In the genomic region with DNA sequence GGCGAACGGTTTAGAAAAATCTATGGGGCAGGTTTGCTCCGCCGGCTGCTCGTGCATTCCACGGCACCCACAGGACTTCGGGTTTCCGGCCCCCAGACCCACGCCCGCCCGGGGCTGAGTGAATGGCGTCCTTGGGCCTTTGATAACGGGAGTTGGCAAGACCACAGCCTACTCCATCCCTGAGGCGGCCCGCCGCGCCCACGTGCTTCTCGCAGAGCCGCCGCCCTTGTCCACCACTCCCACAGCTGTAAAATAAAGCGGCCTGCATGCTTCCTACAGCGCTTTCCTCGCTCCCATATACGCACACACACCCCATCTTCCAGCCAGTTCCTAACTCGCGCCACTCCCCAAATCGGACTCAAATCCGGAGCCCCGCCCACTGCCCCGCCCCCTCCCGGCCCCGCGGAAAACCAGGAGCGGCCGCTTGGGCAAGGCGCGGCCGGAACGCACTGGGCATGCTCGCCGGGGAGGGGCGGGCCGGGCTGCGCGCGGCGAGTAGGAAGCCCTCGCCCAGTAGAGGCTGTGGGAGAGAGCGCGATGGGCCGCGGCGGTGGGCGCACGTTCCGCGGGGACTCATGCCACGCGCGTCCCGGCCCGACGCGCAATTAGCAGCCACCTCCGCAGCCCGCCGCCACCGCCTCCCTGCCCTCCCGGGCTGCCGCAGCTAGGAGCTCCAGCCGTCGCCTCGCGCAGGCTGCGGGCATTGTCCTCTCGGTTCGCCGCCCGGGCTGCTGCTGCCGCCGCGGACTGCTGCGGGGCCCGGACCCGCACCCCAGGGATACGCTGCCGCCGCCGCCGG, we compare ENCODE assay signal across 1 cellular context.
TF ChIP-seq lines count a peak whose summit lies in the region.

Gene RAP2B (plus strand): TSS at position 513 of the 799 bp plus-strand sequence. CDS start 468 bp downstream, outside the sequence.

TF ChIP-seq in HepG2, 621 proteins besides CTCF, POLR2A, EP300 and RAD21 (continued from another document and continues in another):
- TF ChIP-seq, protein P1, sequence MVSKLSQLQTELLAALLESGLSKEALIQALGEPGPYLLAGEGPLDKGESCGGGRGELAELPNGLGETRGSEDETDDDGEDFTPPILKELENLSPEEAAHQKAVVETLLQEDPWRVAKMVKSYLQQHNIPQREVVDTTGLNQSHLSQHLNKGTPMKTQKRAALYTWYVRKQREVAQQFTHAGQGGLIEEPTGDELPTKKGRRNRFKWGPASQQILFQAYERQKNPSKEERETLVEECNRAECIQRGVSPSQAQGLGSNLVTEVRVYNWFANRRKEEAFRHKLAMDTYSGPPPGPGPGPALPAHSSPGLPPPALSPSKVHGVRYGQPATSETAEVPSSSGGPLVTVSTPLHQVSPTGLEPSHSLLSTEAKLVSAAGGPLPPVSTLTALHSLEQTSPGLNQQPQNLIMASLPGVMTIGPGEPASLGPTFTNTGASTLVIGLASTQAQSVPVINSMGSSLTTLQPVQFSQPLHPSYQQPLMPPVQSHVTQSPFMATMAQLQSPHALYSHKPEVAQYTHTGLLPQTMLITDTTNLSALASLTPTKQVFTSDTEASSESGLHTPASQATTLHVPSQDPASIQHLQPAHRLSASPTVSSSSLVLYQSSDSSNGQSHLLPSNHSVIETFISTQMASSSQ (IDR thresholded peaks at IDR 0.05; ENCODE audit: low read depth), result no peak
- TF ChIP-seq, protein P1 (CRISPR knock-in tag; IDR thresholded peaks at IDR 0.05; ENCODE audit: borderline replicate concordance), result peak; percentile 81
- TF ChIP-seq NAIF1 (CRISPR knock-in tag; IDR thresholded peaks at IDR 0.05; ENCODE audit: borderline replicate concordance), result no peak
- TF ChIP-seq, protein P2, sequence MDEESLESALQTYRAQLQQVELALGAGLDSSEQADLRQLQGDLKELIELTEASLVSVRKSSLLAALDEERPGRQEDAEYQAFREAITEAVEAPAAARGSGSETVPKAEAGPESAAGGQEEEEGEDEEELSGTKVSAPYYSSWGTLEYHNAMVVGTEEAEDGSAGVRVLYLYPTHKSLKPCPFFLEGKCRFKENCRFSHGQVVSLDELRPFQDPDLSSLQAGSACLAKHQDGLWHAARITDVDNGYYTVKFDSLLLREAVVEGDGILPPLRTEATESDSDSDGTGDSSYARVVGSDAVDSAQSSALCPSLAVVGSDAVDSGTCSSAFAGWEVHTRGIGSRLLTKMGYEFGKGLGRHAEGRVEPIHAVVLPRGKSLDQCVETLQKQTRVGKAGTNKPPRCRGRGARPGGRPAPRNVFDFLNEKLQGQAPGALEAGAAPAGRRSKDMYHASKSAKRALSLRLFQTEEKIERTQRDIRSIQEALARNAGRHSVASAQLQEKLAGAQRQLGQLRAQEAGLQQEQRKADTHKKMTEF (CRISPR knock-in tag; IDR thresholded peaks at IDR 0.05), result no peak
- no peak for TF ChIP-seq ELF4 (CRISPR knock-in tag; IDR thresholded peaks at IDR 0.05; ENCODE audit: borderline replicate concordance)
- TF ChIP-seq, protein P3, sequence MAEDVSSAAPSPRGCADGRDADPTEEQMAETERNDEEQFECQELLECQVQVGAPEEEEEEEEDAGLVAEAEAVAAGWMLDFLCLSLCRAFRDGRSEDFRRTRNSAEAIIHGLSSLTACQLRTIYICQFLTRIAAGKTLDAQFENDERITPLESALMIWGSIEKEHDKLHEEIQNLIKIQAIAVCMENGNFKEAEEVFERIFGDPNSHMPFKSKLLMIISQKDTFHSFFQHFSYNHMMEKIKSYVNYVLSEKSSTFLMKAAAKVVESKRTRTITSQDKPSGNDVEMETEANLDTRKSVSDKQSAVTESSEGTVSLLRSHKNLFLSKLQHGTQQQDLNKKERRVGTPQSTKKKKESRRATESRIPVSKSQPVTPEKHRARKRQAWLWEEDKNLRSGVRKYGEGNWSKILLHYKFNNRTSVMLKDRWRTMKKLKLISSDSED (CRISPR knock-in tag; IDR thresholded peaks at IDR 0.05), result peak; percentile 90
- 0 out of 2 replicates have a peak, but pooled peaks have one; percentile 64 for TF ChIP-seq AKAP8 (CRISPR knock-in tag; IDR thresholded peaks at IDR 0.05)
- peak; percentile 85 for TF ChIP-seq POLR2AphosphoS5 (IDR thresholded peaks at IDR 0.05; ENCODE audit: low read depth, low read length)
- TF ChIP-seq ZNF276 (CRISPR knock-in tag; IDR thresholded peaks at IDR 0.05; ENCODE audit: low read depth), result peak; percentile 83; the same call in 1 of the 2 replicates
- peak; percentile 95 for TF ChIP-seq HOXA9 (CRISPR knock-in tag; IDR thresholded peaks at IDR 0.05; ENCODE audit: borderline replicate concordance)
- peak; percentile 68; the same call in 1 of the 2 replicates for TF ChIP-seq ZNF124 (CRISPR knock-in tag; IDR thresholded peaks at IDR 0.05)
- TF ChIP-seq RBFOX2 (IDR thresholded peaks at IDR 0.05; ENCODE audit: low read depth, low read length), result peak; percentile 92
- TF ChIP-seq HDAC6 (IDR thresholded peaks at IDR 0.05; ENCODE audit: low read depth, low read length), result no peak
- no peak for TF ChIP-seq ZC3H13 (CRISPR knock-in tag; IDR thresholded peaks at IDR 0.05)
- TF ChIP-seq SATB2 (CRISPR knock-in tag; IDR thresholded peaks at IDR 0.05), result no peak
- peak; percentile 99; the same call in 1 of the 2 replicates for TF ChIP-seq ZNF468 (CRISPR knock-in tag; IDR thresholded peaks at IDR 0.05)
- TF ChIP-seq, protein P4, sequence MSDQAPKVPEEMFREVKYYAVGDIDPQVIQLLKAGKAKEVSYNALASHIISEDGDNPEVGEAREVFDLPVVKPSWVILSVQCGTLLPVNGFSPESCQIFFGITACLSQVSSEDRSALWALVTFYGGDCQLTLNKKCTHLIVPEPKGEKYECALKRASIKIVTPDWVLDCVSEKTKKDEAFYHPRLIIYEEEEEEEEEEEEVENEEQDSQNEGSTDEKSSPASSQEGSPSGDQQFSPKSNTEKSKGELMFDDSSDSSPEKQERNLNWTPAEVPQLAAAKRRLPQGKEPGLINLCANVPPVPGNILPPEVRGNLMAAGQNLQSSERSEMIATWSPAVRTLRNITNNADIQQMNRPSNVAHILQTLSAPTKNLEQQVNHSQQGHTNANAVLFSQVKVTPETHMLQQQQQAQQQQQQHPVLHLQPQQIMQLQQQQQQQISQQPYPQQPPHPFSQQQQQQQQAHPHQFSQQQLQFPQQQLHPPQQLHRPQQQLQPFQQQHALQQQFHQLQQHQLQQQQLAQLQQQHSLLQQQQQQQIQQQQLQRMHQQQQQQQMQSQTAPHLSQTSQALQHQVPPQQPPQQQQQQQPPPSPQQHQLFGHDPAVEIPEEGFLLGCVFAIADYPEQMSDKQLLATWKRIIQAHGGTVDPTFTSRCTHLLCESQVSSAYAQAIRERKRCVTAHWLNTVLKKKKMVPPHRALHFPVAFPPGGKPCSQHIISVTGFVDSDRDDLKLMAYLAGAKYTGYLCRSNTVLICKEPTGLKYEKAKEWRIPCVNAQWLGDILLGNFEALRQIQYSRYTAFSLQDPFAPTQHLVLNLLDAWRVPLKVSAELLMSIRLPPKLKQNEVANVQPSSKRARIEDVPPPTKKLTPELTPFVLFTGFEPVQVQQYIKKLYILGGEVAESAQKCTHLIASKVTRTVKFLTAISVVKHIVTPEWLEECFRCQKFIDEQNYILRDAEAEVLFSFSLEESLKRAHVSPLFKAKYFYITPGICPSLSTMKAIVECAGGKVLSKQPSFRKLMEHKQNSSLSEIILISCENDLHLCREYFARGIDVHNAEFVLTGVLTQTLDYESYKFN (CRISPR knock-in tag; conservative IDR thresholded peaks at IDR 0.05), result peak; percentile 42; the same call in 1 of the 2 replicates
- TF ChIP-seq ZHX1 (CRISPR knock-in tag; IDR thresholded peaks at IDR 0.05; ENCODE audit: low read depth), result peak; percentile 63; the same call in 1 of the 2 replicates
- TF ChIP-seq ZNF329 (CRISPR knock-in tag; IDR thresholded peaks at IDR 0.05; ENCODE audit: low read depth), result peak; percentile 91
- TF ChIP-seq SNAI1 (CRISPR knock-in tag; IDR thresholded peaks at IDR 0.05; ENCODE audit: borderline replicate concordance), result 0 out of 2 replicates have a peak, but pooled peaks have one; percentile 12
- 0 out of 2 replicates have a peak, but pooled peaks have one; percentile 12 for TF ChIP-seq RXRB (CRISPR knock-in tag; IDR thresholded peaks at IDR 0.05; ENCODE audit: borderline replicate concordance)
- peak; percentile 32 for TF ChIP-seq TEAD3 (CRISPR knock-in tag; optimal IDR thresholded peaks at IDR 0.05; ENCODE audit: borderline replicate concordance)
- TF ChIP-seq SYNCRIP (IDR thresholded peaks at IDR 0.05; ENCODE audit: insufficient read depth, low read depth, low read length), result no peak
- TF ChIP-seq NFE2L1 (CRISPR knock-in tag; IDR thresholded peaks at IDR 0.05; ENCODE audit: borderline replicate concordance), result no peak
- peak; percentile 86; the same call in 1 of the 2 replicates for TF ChIP-seq TARDBP (CRISPR knock-in tag; IDR thresholded peaks at IDR 0.05)
- peak; percentile 63; the same call in 1 of the 2 replicates for TF ChIP-seq STAT6 (CRISPR knock-in tag; IDR thresholded peaks at IDR 0.05; ENCODE audit: borderline replicate concordance)
- peak; percentile 82; the same call in 1 of the 2 replicates for TF ChIP-seq MEIS2 (CRISPR knock-in tag; IDR thresholded peaks at IDR 0.05)
- TF ChIP-seq IRX3 (CRISPR knock-in tag; IDR thresholded peaks at IDR 0.05; ENCODE audit: borderline replicate concordance, low read depth), result peak; percentile 94
- peak; percentile 65; the same call in 1 of the 2 replicates for TF ChIP-seq JUN (CRISPR knock-in tag; IDR thresholded peaks at IDR 0.05)
- peak; percentile 73; the same call in 1 of the 2 replicates for TF ChIP-seq NKX3-1 (CRISPR knock-in tag; IDR thresholded peaks at IDR 0.05)
- peak; percentile 82 for TF ChIP-seq ZNF709 (CRISPR knock-in tag; IDR thresholded peaks at IDR 0.05)
- TF ChIP-seq NCOA2 (CRISPR knock-in tag; IDR thresholded peaks at IDR 0.05), result no peak; the same call in 1 of the 2 replicates
- TF ChIP-seq ZBTB42 (CRISPR knock-in tag; IDR thresholded peaks at IDR 0.05), result peak; percentile 2; the same call in 1 of the 2 replicates
